ENCODE assay signal across 16 cellular contexts in the genomic region with DNA sequence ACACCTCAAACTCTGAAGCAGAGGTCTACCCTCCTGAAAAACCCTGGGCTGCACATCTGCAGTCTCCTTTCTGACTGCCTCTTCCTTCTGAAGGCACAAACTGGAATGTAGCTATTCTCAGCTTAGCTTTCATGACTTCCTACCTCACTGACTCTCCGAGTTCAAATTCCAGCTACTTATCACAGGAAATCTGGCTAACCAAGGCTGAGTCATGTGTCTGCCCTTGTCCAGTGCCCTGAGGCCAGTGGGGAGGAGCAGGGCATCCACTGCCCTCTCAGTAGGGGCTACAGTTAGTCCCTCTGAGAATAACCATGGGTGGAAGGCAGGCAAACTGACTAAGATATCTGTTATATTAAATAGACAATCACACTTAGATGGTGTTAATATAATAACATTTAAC. TPM values are rescaled to one million over a fixed set of nuclear protein-coding genes. Genes with fewer than 3 reads are reported as not detected.
DNase-seq lines count a peak whose midpoint lies in the region; ATAC-seq, FAIRE-seq and TF ChIP-seq lines count a peak whose summit lies in the region.
"Had no signal": no experiment of that assay in that cellular context is flagged by ENCODE, and none has a peak within 500 bp of the region (broad histone marks: within the 10 kb centered on the region; RNA-seq: fewer than 3 reads in every experiment).

No MANE protein-coding gene starts in this region.

- no peak for TF ChIP-seq POLR2A in GM12892 (IDR thresholded peaks at IDR 0.05; ENCODE audit: low read depth, low read length)

- DNase-seq in AG10803 (ENCODE audit: low read depth) (peak; percentile 42), HT1080 (ENCODE audit: low read depth) (peak; percentile 65), amniotic epithelial cell (ENCODE audit: low read depth) (peak; percentile 69), iris pigment epithelial cell (ENCODE audit: low read depth) (peak; percentile 81), SIG-M5 (lab: John Stamatoyannopoulos, UW) (no peak), GM12892 (ENCODE audit: insufficient read length) (no peak), pancreas (no peak)
- DNase-seq in stimulated activated naive CD4-positive, alpha-beta T cell treated with Interleukin-2 at 50 U/mL for 16 hours (lab: John Stamatoyannopoulos, UW), result no peak
- DNase-seq: activated CD4-positive, alpha-beta T cell treated with anti-CD3 and anti-CD28 coated beads for 4 hours; activated T-cell treated with anti-CD3 and anti-CD28 coated beads, Interleukin-2, amount 50 U/mL, for 24 hours; DMS79 treated with DMSO at 0.1 percent for 48 hours; NCI-H2171; upper lobe of left lung had no signal

- TF ChIP-seq CTCF in AG10803 (conservative IDR thresholded peaks at IDR 0.05; ENCODE audit: low read length) (no peak), pancreas (IDR thresholded peaks at IDR 0.05) (no peak)

- H3K27me3 ChIP-seq in pancreas, result no peaks in the 10 kb centered on the region
- H3K27me3 ChIP-seq: adrenal gland, upper lobe of left lung had no signal

- H3K27ac ChIP-seq in pancreas, result no peak overlapping the region
- H3K27ac ChIP-seq: prostate gland, upper lobe of left lung had no signal

- no peaks in the 10 kb centered on the region for H3K9me3 ChIP-seq in pancreas
- H3K9me3 ChIP-seq: adrenal gland, prostate gland, upper lobe of left lung had no signal

- H3K4me3 ChIP-seq in AG10803 (ENCODE audit: low read length), result no peak overlapping the region
- H3K4me3 ChIP-seq in pancreas, result no peak overlapping the region
- H3K4me3 ChIP-seq: adrenal gland, prostate gland, upper lobe of left lung had no signal

- WGBS in pancreas, 2 donors, result 28 to 36% methylated on average over 1 of the region's 1 CpG

- FAIRE-seq in GM12892 (lab: Jason Lieb, UNC), result no peak
- no peak for FAIRE-seq in pancreas (lab: Jason Lieb, UNC)
- FAIRE-seq: islet of Langerhans had no signal

- no peaks in the 10 kb centered on the region for H3K4me1 ChIP-seq in pancreas
- H3K4me1 ChIP-seq: prostate gland, upper lobe of left lung had no signal

- H3K36me3 ChIP-seq in pancreas, result no peaks in the 10 kb centered on the region
- H3K36me3 ChIP-seq: adrenal gland, prostate gland, upper lobe of left lung had no signal

- intact Hi-C loops in pancreas (cut with DNase I), result no loop called here

- ATAC-seq in pancreas, result no peak

RNA-seq across cellular contexts. Expression of a gene that starts 29.2 kb away (rescaled TPM):
- not detected in 2 replicates for total RNA-seq in HT1080 (2014; rRNA removed; shearing (Covaris generic))
- polyA plus RNA-seq in HT1080 (2015; cell fraction: cytosol; rRNA removed), result not detected in 2 replicates
- polyA plus RNA-seq in HT1080 (2015; cell fraction: nucleus; rRNA removed), result not detected in 2 replicates
- not detected for polyA plus RNA-seq in GM12892 (2012; ENCODE audit: missing spikeins)
- 10 to 100 TPM; 15.0 to 52.1 (median 20.2) TPM for total RNA-seq in pancreas
- 10 to 100 TPM in 1 of 2 donors, 1 to 10 TPM in 1; 9.9 to 23.5 TPM for polyA plus RNA-seq in pancreas

Comparison
In these comparisons a context has a peak if more than half of its experiments do, and no peak if none do; other contexts are left out.
1. DNase-seq: peak in AG10803 (single experiment), HT1080 (single experiment), amniotic epithelial cell (single experiment) and iris pigment epithelial cell (single experiment); none in SIG-M5 (single experiment), GM12892 (single experiment), stimulated activated naive CD4-positive, alpha-beta T cell treated with Interleukin-2 at 50 U/mL for 16 hours (single experiment) and pancreas (0 of 6).
2. RNA of a gene that starts 29.2 kb away (total RNA-seq): 15.0 to 52.1 TPM in pancreas; not detected in HT1080; every median in the first group is over 10 times any median in the second.